ENCODE assay signal across 21 cellular contexts in genomic region chr17:77488531-77489238, GRCh38.
DNase-seq lines count a peak whose midpoint lies in the region; ATAC-seq, FAIRE-seq and TF ChIP-seq lines count a peak whose summit lies in the region.
"Had no signal": no experiment of that assay in that cellular context is flagged by ENCODE, and none has a peak within 500 bp of the region (broad histone marks: within the 10 kb centered on the region; RNA-seq: fewer than 3 reads in every experiment).

No MANE protein-coding gene starts in this region.

- H3K79me2 ChIP-seq in HepG2 (ENCODE audit: insufficient read depth, low read length) = peaks cover 16% of the 10 kb centered on the region

- no peak overlapping the region for H3K9ac ChIP-seq in HepG2 (ENCODE audit: insufficient read depth, low read depth, low read length)

- no peak for DNase-seq in T-helper 2 cell treated with Interferon-gamma antibody and Interleukin-4, amounts not matched to agents 5 μg/mL and 100 μg/mL, for 36 hours (ENCODE audit: low spot score)
- DNase-seq in T-helper 2 cell (no peak), RWPE2 (ENCODE audit: low spot score) (peak; percentile 59), HepG2 (ENCODE audit: low spot score) (no peak), spleen (peak; percentile 73), NCI-H1436 (lab: John Stamatoyannopoulos, UW) (no peak), HT-29 (ENCODE audit: low spot score) (no peak)
- DNase-seq: activated CD4-positive, alpha-beta T cell treated with anti-CD3 and anti-CD28 coated beads, Interleukin-2, amount 10 ng/mL, durations not matched to agents 24 days and 14 days; activated gamma-delta T cell treated with Interleukin-2 at 50 U/mL for 16 hours; dorsolateral prefrontal cortex; EL; foreskin melanocyte; kidney glomerular epithelial cell; NCI-H2171 treated with DMSO at 0.1 percent for 48 hours; SHP77 treated with DMSO at 0.1 percent for 48 hours; stimulated activated CD4-positive, alpha-beta T cell treated with anti-CD3 and anti-CD28 coated beads, Interleukin-4, amount 100 ng/mL, for 24 hours had no signal

- H3K27me3 ChIP-seq in RWPE2 (ENCODE audit: insufficient read depth, poor library complexity, severe bottlenecking) = no peaks in the 10 kb centered on the region
- no peaks in the 10 kb centered on the region for H3K27me3 ChIP-seq in HepG2 (ENCODE audit: control insufficient read depth in 1 of 2, insufficient read depth in 2 of 2, low read length in 2 of 2)
- no peaks in the 10 kb centered on the region for H3K27me3 ChIP-seq in spleen (replicated peaks in 1 of 7)
- H3K27me3 ChIP-seq: dorsolateral prefrontal cortex had no signal

- no peak for FAIRE-seq in HepG2 (lab: Jason Lieb, UNC)
- FAIRE-seq: D721Med had no signal

- CTCF ChIA-PET in HepG2 (lab: Yijun Ruan, JAX; ENCODE audit: low intra/inter-chr PET ratio, low total read pairs) = no interaction called here

- H3K9me3 ChIP-seq in RWPE2 (ENCODE audit: severe bottlenecking) = no peaks in the 10 kb centered on the region
- no peaks in the 10 kb centered on the region for H3K9me3 ChIP-seq in HepG2 (ENCODE audit: low read length)
- no peaks in the 10 kb centered on the region for H3K9me3 ChIP-seq in spleen

- TF ChIP-seq POLR2A in HepG2 (IDR thresholded peaks at IDR 0.05; ENCODE audit: insufficient read depth in 1 of 2, low read depth in 2 of 2, low read length in 2 of 2) (no peak; a peak in 1 of 4 replicates), spleen (IDR thresholded peaks at IDR 0.05) (no peak)

- H3K36me3 ChIP-seq in RWPE2 (ENCODE audit: low read depth) = peaks cover 61% of the 10 kb centered on the region
- H3K36me3 ChIP-seq in HepG2 (replicated peaks in 1 of 2; ENCODE audit: control insufficient read depth in 1 of 2, insufficient read depth in 2 of 2, low read length in 2 of 2) = peaks cover 72 to 96% of the 10 kb centered on the region in 2 experiments
- peaks cover 3 to 91% (median 70%) of the 10 kb centered on the region in 6 donors for H3K36me3 ChIP-seq in spleen

- intact Hi-C loops in HepG2 (cut with micrococcal nuclease; ENCODE audit: unreplicated experiment) (no loop called here), spleen (cut with DNase I; ENCODE audit: low total_unique reads) (no loop called here)

- WGBS in HepG2 (ENCODE audit: low lambda C conversion rate) = 95% methylated on average over 16 of the region's 25 CpGs
- 92 to 96% (median 93%) methylated on average over 19 to 25 of the region's 25 CpGs for WGBS in spleen, 5 donors

- in situ Hi-C loops in HepG2 (cut with HindIII; ENCODE audit: extremely low pct_ligation_motif_present, low pct_unique_long_range_greater_than_20kb) = no loop called here

- peaks cover 6% of the 10 kb centered on the region for H3K4me1 Mint-ChIP-seq in T-helper 2 cell treated with Interferon-gamma antibody and Interleukin-4, amounts not matched to agents 5 μg/mL and 100 μg/mL, for 36 hours (ENCODE audit: low read depth)

- H3K4me3 Mint-ChIP-seq in T-helper 2 cell treated with Interferon-gamma antibody and Interleukin-4, amounts not matched to agents 5 μg/mL and 100 μg/mL, for 36 hours = no peak overlapping the region
- H3K4me3 Mint-ChIP-seq: activated CD4-positive, alpha-beta T cell treated with anti-CD3 and anti-CD28 coated beads, Interleukin-2, amount 10 ng/mL, durations not matched to agents 24 days and 14 days; natural killer cell treated with Interleukin-12 subunit alpha and Interleukin-12 subunit beta and Interleukin-15 and Interleukin-18, amount 100 ng/mL, for 72 hours had no signal

- ATAC-seq in RWPE2 (ENCODE audit: low read depth) (no peak), HepG2 (no peak), GM18502 (IDR thresholded peaks at IDR 0.05; ENCODE audit: poor library complexity, unreplicated experiment) (no peak)
- ATAC-seq: natural killer cell treated with Interleukin-12 subunit alpha and Interleukin-12 subunit beta and Interleukin-15 and Interleukin-18, amount 100 ng/mL, for 72 hours had no signal

- peak overlapping the region; percentile 55 for H3K27ac Mint-ChIP-seq in T-helper 2 cell treated with Interferon-gamma antibody and Interleukin-4, amounts not matched to agents 5 μg/mL and 100 μg/mL, for 36 hours
- H3K27ac Mint-ChIP-seq: activated CD4-positive, alpha-beta T cell treated with anti-CD3 and anti-CD28 coated beads, Interleukin-2, amount 10 ng/mL, durations not matched to agents 24 days and 14 days; natural killer cell treated with Interleukin-12 subunit alpha and Interleukin-12 subunit beta and Interleukin-15 and Interleukin-18, amount 100 ng/mL, for 72 hours had no signal

- no peak overlapping the region for H3K4me3 ChIP-seq in RWPE2 (ENCODE audit: severe bottlenecking)
- no peak overlapping the region for H3K4me3 ChIP-seq in HepG2 (replicated peaks in 1 of 3; ENCODE audit: insufficient read depth in 1 of 3, low read depth in 2 of 3, low read length in 3 of 3)
- H3K4me3 ChIP-seq in spleen = no peak overlapping the region
- H3K4me3 ChIP-seq: dorsolateral prefrontal cortex had no signal

- no peaks in the 10 kb centered on the region for H3K4me1 ChIP-seq in RWPE2 (ENCODE audit: insufficient read depth, poor library complexity, severe bottlenecking)
- H3K4me1 ChIP-seq in HepG2 (ENCODE audit: insufficient read depth, low read length) = no peaks in the 10 kb centered on the region
- peaks cover 7 to 74% (median 31%) of the 10 kb centered on the region in 6 donors for H3K4me1 ChIP-seq in spleen

- H3K27ac ChIP-seq in RWPE2 (ENCODE audit: poor library complexity, severe bottlenecking) (no peak overlapping the region), HepG2 (ENCODE audit: extremely low read length, insufficient read depth, low read length) (no peak overlapping the region), spleen (peak overlapping the region in 2 of 8 donors; percentile 21 to 79)
- H3K27ac ChIP-seq: 22Rv1, epithelial cell of prostate had no signal

- no peaks in the 10 kb centered on the region for H3K27me3 Mint-ChIP-seq in T-helper 2 cell treated with Interferon-gamma antibody and Interleukin-4, amounts not matched to agents 5 μg/mL and 100 μg/mL, for 36 hours (ENCODE audit: low read depth)
- H3K27me3 Mint-ChIP-seq: activated CD4-positive, alpha-beta T cell treated with anti-CD3 and anti-CD28 coated beads, Interleukin-2, amount 10 ng/mL, durations not matched to agents 24 days and 14 days; natural killer cell treated with Interleukin-12 subunit alpha and Interleukin-12 subunit beta and Interleukin-15 and Interleukin-18, amount 100 ng/mL, for 72 hours had no signal

- POLR2A ChIA-PET in HepG2 (lab: Yijun Ruan, JAX) = no interaction called here

- no TSS peak for BruUV-seq in HepG2 (replicated peaks; lab: Mats Ljungman, UMichigan)

- no peak for TF ChIP-seq RAD21 in HepG2 (CRISPR knock-in tag; IDR thresholded peaks at IDR 0.05)

- H3K36me3 Mint-ChIP-seq in T-helper 2 cell treated with Interferon-gamma antibody and Interleukin-4, amounts not matched to agents 5 μg/mL and 100 μg/mL, for 36 hours (ENCODE audit: low read depth) = peaks cover 40% of the 10 kb centered on the region
- H3K36me3 Mint-ChIP-seq: natural killer cell treated with Interleukin-12 subunit alpha and Interleukin-12 subunit beta and Interleukin-15 and Interleukin-18, amount 100 ng/mL, for 72 hours had no signal

- no peak overlapping the region for H3K4me2 ChIP-seq in HepG2 (ENCODE audit: low read depth, low read length)

- TF ChIP-seq EP300 in HepG2 (IDR thresholded peaks at IDR 0.05; ENCODE audit: low read depth in 2 of 2, low read length in 2 of 2) (no peak), HepG2 (CRISPR knock-in tag; IDR thresholded peaks at IDR 0.05; ENCODE audit: borderline replicate concordance) (no peak)

- peaks cover 33% of the 10 kb centered on the region for H4K20me1 ChIP-seq in HepG2 (ENCODE audit: insufficient read depth, low read length)

- H3K9me3 Mint-ChIP-seq in T-helper 2 cell treated with Interferon-gamma antibody and Interleukin-4, amounts not matched to agents 5 μg/mL and 100 μg/mL, for 36 hours = no peaks in the 10 kb centered on the region
- H3K9me3 Mint-ChIP-seq: activated CD4-positive, alpha-beta T cell treated with anti-CD3 and anti-CD28 coated beads, Interleukin-2, amount 10 ng/mL, durations not matched to agents 24 days and 14 days; natural killer cell treated with Interleukin-12 subunit alpha and Interleukin-12 subunit beta and Interleukin-15 and Interleukin-18, amount 100 ng/mL, for 72 hours had no signal

- TF ChIP-seq CTCF in RWPE2 (IDR thresholded peaks at IDR 0.05; ENCODE audit: poor library complexity, severe bottlenecking) (no peak), HepG2 (CRISPR knock-in tag; IDR thresholded peaks at IDR 0.05) (no peak), spleen (IDR thresholded peaks at IDR 0.05 in 8 of 11, conservative IDR thresholded peaks at IDR 0.05 in 3 of 11) (no peak)

- H2AFZ ChIP-seq in HepG2 (ENCODE audit: low read length) = no peak overlapping the region

TF ChIP-seq in HepG2, 621 proteins besides CTCF, POLR2A, EP300 and RAD21 (continues in another document):
- TF ChIP-seq SNRNP70 (IDR thresholded peaks at IDR 0.05; ENCODE audit: low read depth, low read length) (no peak), ZNF350 (CRISPR knock-in tag; IDR thresholded peaks at IDR 0.05; ENCODE audit: borderline replicate concordance, low read depth) (no peak), ZKSCAN5 (CRISPR knock-in tag; IDR thresholded peaks at IDR 0.05) (no peak), ZNF383 (CRISPR knock-in tag; IDR thresholded peaks at IDR 0.05; ENCODE audit: borderline replicate concordance) (no peak), ZNF253 (CRISPR knock-in tag; IDR thresholded peaks at IDR 0.05; ENCODE audit: borderline replicate concordance) (no peak), AGO2 (optimal IDR thresholded peaks at IDR 0.05; ENCODE audit: low read depth, low read length) (peak; percentile 73), TIGD3 (CRISPR knock-in tag; IDR thresholded peaks at IDR 0.05; ENCODE audit: borderline replicate concordance) (no peak)

Comparison
In these comparisons a context has a peak if more than half of its experiments do, and no peak if none do; other contexts are left out.
1. DNase-seq: peak in RWPE2 (single experiment) and spleen (single experiment); none in T-helper 2 cell treated with Interferon-gamma antibody and Interleukin-4, amounts not matched to agents 5 μg/mL and 100 μg/mL, for 36 hours (single experiment), T-helper 2 cell (0 of 5), HepG2 (single experiment), NCI-H1436 (single experiment) and HT-29 (single experiment).